In the genomic region with DNA sequence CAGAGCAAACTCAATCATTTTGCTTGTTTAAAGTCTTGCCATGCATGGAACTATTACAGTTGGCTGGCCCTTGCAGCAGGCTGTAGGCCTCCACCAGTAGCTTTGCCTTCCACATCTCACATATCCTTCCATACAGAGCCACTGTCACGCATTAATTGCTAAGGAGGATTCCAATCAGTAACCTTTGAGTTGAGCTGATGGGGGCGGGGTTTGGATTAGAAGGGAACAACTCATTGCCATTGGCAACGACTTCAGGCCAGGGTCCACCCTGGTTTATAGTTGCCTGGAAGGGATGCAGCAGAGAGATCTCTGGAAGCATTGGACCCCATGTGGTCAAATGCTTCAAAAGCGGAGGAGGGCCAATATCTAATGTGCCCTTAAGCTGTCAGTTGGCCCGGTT, we compare ENCODE assay signal across 29 cellular contexts.
"Had no signal": no experiment of that assay in that cellular context is flagged by ENCODE, and none has a peak within 500 bp of the region (broad histone marks: within the 10 kb centered on the region; RNA-seq: fewer than 3 reads in every experiment).

No MANE protein-coding gene starts in this region.

- H3K27me3 ChIP-seq: breast epithelium, esophagus squamous epithelium, heart right ventricle, left lung, neutrophil, right lobe of liver, vagina had no signal

- H3K4me1 ChIP-seq: breast epithelium, esophagus squamous epithelium, heart right ventricle, left lung, lower lobe of right lung, right lobe of liver, vagina had no signal

- H3K27ac ChIP-seq: breast epithelium, epithelial cell of prostate, esophagus squamous epithelium, heart right ventricle, left lung, lower lobe of right lung, neutrophil, right lobe of liver, thoracic aorta, vagina, VCaP had no signal

- DNase-seq: activated CD4-positive, alpha-beta memory T cell treated with anti-CD3 and anti-CD28 coated beads, Interleukin-2, amount 10 ng/mL, durations not matched to agents 7 days and 5 days; activated CD4-positive, alpha-beta T cell treated with anti-CD3 and anti-CD28 coated beads, Interleukin-2, amount 10 ng/mL, durations not matched to agents 7 days and 5 days; activated CD8-positive, alpha-beta memory T cell treated with anti-CD3 and anti-CD28 coated beads, Interleukin-2, amount 50 U/mL, for 48 hours; activated gamma-delta T cell; activated naive CD4-positive, alpha-beta T cell treated with anti-CD3 and anti-CD28 coated beads, Interleukin-2, amount 10 ng/mL, durations not matched to agents 7 days and 5 days; activated naive CD8-positive, alpha-beta T cell treated with anti-CD3 and anti-CD28 coated beads, Interleukin-2, amount 10 ng/mL, durations not matched to agents 7 days and 5 days; activated T-cell treated with anti-CD3 and anti-CD28 coated beads, Interleukin-2, amount 50 U/mL, for 24 hours; amniotic stem cell; central memory CD4-positive, alpha-beta T cell; esophagus squamous epithelium; foreskin melanocyte; heart right ventricle; left lung; lower lobe of right lung; mucosa of descending colon; right lobe of liver; stimulated activated CD4-positive, alpha-beta T cell treated with anti-CD3 and anti-CD28 coated beads, Interleukin-12 subunit alpha, Interleukin-12 subunit beta, amount 100 ng/mL, for 4 hours; stimulated activated CD4-positive, alpha-beta T cell treated with anti-CD3 and anti-CD28 coated beads, Interleukin-4, amount 100 ng/mL, for 1 hour; stimulated activated naive CD8-positive, alpha-beta T cell treated with anti-CD3 and anti-CD28 coated beads, Interleukin-15, Interleukin-2, amounts not matched to agents 100 U/mL and 50 U/mL, for 24 hours; SW 1271; T-helper 9 cell; trophoblast cell had no signal

- H3K36me3 ChIP-seq: breast epithelium, left lung, lower lobe of right lung, neutrophil, right lobe of liver, thoracic aorta had no signal

- H3K4me3 ChIP-seq: breast epithelium, esophagus squamous epithelium, heart right ventricle, left lung, lower lobe of right lung, mucosa of descending colon, right lobe of liver, thoracic aorta, vagina had no signal

- H3K9me3 ChIP-seq: breast epithelium, esophagus squamous epithelium, heart right ventricle, left lung, lower lobe of right lung, mucosa of descending colon, neutrophil, right lobe of liver, thoracic aorta, vagina had no signal

- ATAC-seq: activated CD4-positive, CD25-positive, alpha-beta regulatory T cell treated with anti-CD3 and anti-CD28 coated beads, Interleukin-2, amount 50 U/mL, for 24 hours; heart right ventricle; left lung; lower lobe of right lung; mucosa of descending colon; right lobe of liver; stimulated activated naive CD8-positive, alpha-beta T cell treated with anti-CD3 and anti-CD28 coated beads, Interleukin-15, Interleukin-2, amounts not matched to agents 100 U/mL and 50 U/mL, for 24 hours had no signal
